In genomic region chr7:7857143-7857583, GRCh38 we compare ENCODE assay signal across 12 cellular contexts.
A peak's percentile ranks its signal among the peaks of the same experiment; 100 is the strongest.
DNase-seq lines count a peak whose midpoint lies in the region; ATAC-seq lines count a peak whose summit lies in the region.
"Had no signal": no experiment of that assay in that cellular context is flagged by ENCODE, and none has a peak within 500 bp of the region (broad histone marks: within the 10 kb centered on the region; RNA-seq: fewer than 3 reads in every experiment).

No MANE protein-coding gene starts in this region.

- ATAC-seq in GM21717 (IDR thresholded peaks at IDR 0.05; ENCODE audit: unreplicated experiment), result peak; percentile 57
- ATAC-seq in HG02938 (IDR thresholded peaks at IDR 0.05; ENCODE audit: unreplicated experiment), result no peak
- ATAC-seq: naive thymus-derived CD8-positive, alpha-beta T cell; T-cell had no signal

- DNase-seq in GF-D8 (lab: John Stamatoyannopoulos, UW) (peak; percentile 44), NCI-H82 treated with DMSO at 0.1 percent for 48 hours (lab: John Stamatoyannopoulos, UW; ENCODE audit: unreplicated experiment) (peak; percentile 62), globus pallidus (ENCODE audit: low spot score) (peak; percentile 19), NCI-H1436 treated with DMSO at 0.1 percent for 48 hours (lab: John Stamatoyannopoulos, UW) (no peak), NCI-H345 treated with DMSO at 0.1 percent for 48 hours (lab: John Stamatoyannopoulos, UW; ENCODE audit: unreplicated experiment) (no peak), AML-193 (lab: John Stamatoyannopoulos, UW) (no peak)
- DNase-seq: naive thymus-derived CD8-positive, alpha-beta T cell; NCI-H446; T-cell; uterus had no signal

Comparison
In these comparisons a context has a peak if more than half of its experiments do, and no peak if none do; other contexts are left out.
1. DNase-seq: peak in GF-D8 (single experiment), NCI-H82 treated with DMSO at 0.1 percent for 48 hours (single experiment) and globus pallidus (single experiment); none in NCI-H1436 treated with DMSO at 0.1 percent for 48 hours (single experiment), NCI-H345 treated with DMSO at 0.1 percent for 48 hours (single experiment) and AML-193 (0 of 2).